ENCODE assay signal across 14 cellular contexts in genomic region chr11:61277973-61278565, GRCh38. TPM values are rescaled to one million over a fixed set of nuclear protein-coding genes. Genes with fewer than 3 reads are reported as not detected.
"Had no signal": no experiment of that assay in that cellular context is flagged by ENCODE, and none has a peak within 500 bp of the region (broad histone marks: within the 10 kb centered on the region; RNA-seq: fewer than 3 reads in every experiment).

No MANE protein-coding gene starts in this region.

- H3K9me3 ChIP-seq: ascending aorta, colonic mucosa, heart right ventricle, left ventricle myocardium inferior had no signal

- H3K36me3 ChIP-seq: cardiac muscle cell, colonic mucosa had no signal

- H3K27ac ChIP-seq: ascending aorta, cardiac muscle cell, colonic mucosa, heart right ventricle, left ventricle myocardium inferior had no signal

- H3K27me3 ChIP-seq: ascending aorta, cardiac muscle cell, colonic mucosa, heart right ventricle had no signal

- H3K4me3 ChIP-seq: ascending aorta, cardiac muscle cell, colonic mucosa, heart right ventricle, left ventricle myocardium inferior had no signal

- H3K9me3 Mint-ChIP-seq: activated T-cell treated with anti-CD3 and anti-CD28 coated beads, Interleukin-2, amount 50 U/mL, for 24 hours; T-helper 2 cell treated with Interferon-gamma antibody and Interleukin-4, amounts not matched to agents 5 μg/mL and 100 μg/mL, for 36 hours had no signal

- H3K4me1 ChIP-seq: ascending aorta, colonic mucosa, heart right ventricle, left ventricle myocardium inferior had no signal

- H3K27ac Mint-ChIP-seq: activated T-cell treated with anti-CD3 and anti-CD28 coated beads, Interleukin-2, amount 50 U/mL, for 24 hours; progenitor cell of endocrine pancreas; T-helper 2 cell treated with Interferon-gamma antibody and Interleukin-4, amounts not matched to agents 5 μg/mL and 100 μg/mL, for 36 hours had no signal

- DNase-seq: activated gamma-delta T cell; activated T-cell treated with anti-CD3 and anti-CD28 coated beads, Interleukin-2, amount 50 U/mL, for 24 hours; colonic mucosa; foreskin melanocyte; heart right ventricle; left ventricle myocardium inferior; right cardiac atrium; small intestine had no signal

- H3K4me3 Mint-ChIP-seq: activated T-cell treated with anti-CD3 and anti-CD28 coated beads, Interleukin-2, amount 50 U/mL, for 24 hours; T-helper 2 cell treated with Interferon-gamma antibody and Interleukin-4, amounts not matched to agents 5 μg/mL and 100 μg/mL, for 36 hours had no signal

RNA-seq across cellular contexts. Expression of gene PGA5, which starts 37.1 kb away (rescaled TPM):
- total RNA-seq: colonic mucosa, endothelial cell of umbilical vein, left ventricle myocardium inferior, ureter had no signal
- polyA plus RNA-seq: endothelial cell of umbilical vein had no signal

RNA-seq across cellular contexts. Expression of gene PGA4, which starts 55.9 kb away (rescaled TPM):
- total RNA-seq: colonic mucosa, endothelial cell of umbilical vein, ureter had no signal
